In genomic region chr2:152571035-152571766, GRCh38 we compare ENCODE assay signal across 18 cellular contexts.
DNase-seq lines count a peak whose midpoint lies in the region; ATAC-seq and FAIRE-seq lines count a peak whose summit lies in the region.
"Had no signal": no experiment of that assay in that cellular context is flagged by ENCODE, and none has a peak within 500 bp of the region (broad histone marks: within the 10 kb centered on the region; RNA-seq: fewer than 3 reads in every experiment).

No MANE protein-coding gene starts in this region.

- no peaks in the 10 kb centered on the region for H3K27me3 Mint-ChIP-seq in T-helper 2 cell treated with Interferon-gamma antibody and Interleukin-4, amounts not matched to agents 5 μg/mL and 100 μg/mL, for 36 hours (ENCODE audit: low read depth)
- H3K27me3 Mint-ChIP-seq: naive B cell had no signal

- H2BK120ac ChIP-seq in trophoblast cell (ENCODE audit: insufficient read depth, low read length, poor library complexity), result no peak overlapping the region

- H3K9me3 Mint-ChIP-seq in T-helper 2 cell treated with Interferon-gamma antibody and Interleukin-4, amounts not matched to agents 5 μg/mL and 100 μg/mL, for 36 hours, result no peaks in the 10 kb centered on the region
- H3K9me3 Mint-ChIP-seq: naive B cell had no signal

- WGBS in trophoblast cell (ENCODE audit: extremely low coverage, insufficient coverage, insufficient read length), result no CpG with 5 or more reads among the region's 3 CpGs

- H3K4me2 ChIP-seq in trophoblast cell (ENCODE audit: low read length), result no peak overlapping the region

- no peak overlapping the region for H3K18ac ChIP-seq in trophoblast cell (ENCODE audit: low read length)

- no peak overlapping the region for H3K27ac Mint-ChIP-seq in T-helper 2 cell treated with Interferon-gamma antibody and Interleukin-4, amounts not matched to agents 5 μg/mL and 100 μg/mL, for 36 hours
- H3K27ac Mint-ChIP-seq: activated CD8-positive, alpha-beta memory T cell treated with anti-CD3 and anti-CD28 coated beads, Interleukin-2, amount 10 ng/mL, durations not matched to agents 7 days and 5 days; activated naive CD8-positive, alpha-beta T cell; naive B cell had no signal

- H2AK5ac ChIP-seq in trophoblast cell (ENCODE audit: low read length), result no peak overlapping the region

- no peak overlapping the region for H3K4ac ChIP-seq in trophoblast cell (ENCODE audit: low read depth, low read length)

- H3K27me3 ChIP-seq in trophoblast cell (ENCODE audit: insufficient read depth, low read length), result no peaks in the 10 kb centered on the region

- H3K9ac ChIP-seq in trophoblast cell (ENCODE audit: low read length), result peak overlapping the region; percentile 47

- ATAC-seq in esophagus mucosa (peak; percentile 97), GM21390 (IDR thresholded peaks at IDR 0.05; ENCODE audit: unreplicated experiment) (no peak)
- ATAC-seq: activated CD8-positive, alpha-beta memory T cell treated with anti-CD3 and anti-CD28 coated beads, Interleukin-2, amount 10 ng/mL, durations not matched to agents 7 days and 5 days had no signal

- H3K4me3 Mint-ChIP-seq in T-helper 2 cell treated with Interferon-gamma antibody and Interleukin-4, amounts not matched to agents 5 μg/mL and 100 μg/mL, for 36 hours, result no peak overlapping the region
- H3K4me3 Mint-ChIP-seq: activated CD8-positive, alpha-beta memory T cell treated with anti-CD3 and anti-CD28 coated beads, Interleukin-2, amount 10 ng/mL, durations not matched to agents 7 days and 5 days; activated naive CD8-positive, alpha-beta T cell; naive B cell had no signal

- no peaks in the 10 kb centered on the region for H3K9me3 ChIP-seq in trophoblast cell (ENCODE audit: insufficient read depth, low read depth, low read length)

- H4K91ac ChIP-seq in trophoblast cell (ENCODE audit: low read depth, low read length), result no peak overlapping the region

- no peaks in the 10 kb centered on the region for H3K36me3 Mint-ChIP-seq in T-helper 2 cell treated with Interferon-gamma antibody and Interleukin-4, amounts not matched to agents 5 μg/mL and 100 μg/mL, for 36 hours (ENCODE audit: low read depth)
- H3K36me3 Mint-ChIP-seq: activated CD8-positive, alpha-beta memory T cell treated with anti-CD3 and anti-CD28 coated beads, Interleukin-2, amount 10 ng/mL, durations not matched to agents 7 days and 5 days; activated naive CD8-positive, alpha-beta T cell; naive B cell had no signal

- no peak overlapping the region for H3K4me3 ChIP-seq in trophoblast cell (ENCODE audit: low read depth, low read length)
- H3K4me3 ChIP-seq: SK-N-MC had no signal

- H3K36me3 ChIP-seq in trophoblast cell (ENCODE audit: control insufficient read depth in 1 of 2, insufficient read depth in 2 of 2, low read length in 2 of 2), result peaks cover 1 to 5% of the 10 kb centered on the region in 2 experiments
- H3K36me3 ChIP-seq: WERI-Rb-1 had no signal

- H2AFZ ChIP-seq in trophoblast cell (ENCODE audit: insufficient read depth, low read length, poor library complexity), result no peak overlapping the region

- H3K4me1 ChIP-seq in trophoblast cell (ENCODE audit: control insufficient read depth in 1 of 2, insufficient read depth in 2 of 2, low read length in 2 of 2), result no peaks in the 10 kb centered on the region

- H3K27ac ChIP-seq in trophoblast cell (ENCODE audit: low read depth, low read length), result no peak overlapping the region
- H3K27ac ChIP-seq: SK-N-MC, WERI-Rb-1 had no signal

- H3K14ac ChIP-seq in trophoblast cell (ENCODE audit: low read length), result no peak overlapping the region

- H3K79me2 ChIP-seq in trophoblast cell (ENCODE audit: control insufficient read depth, insufficient read depth, low read length, poor library complexity), result no peaks in the 10 kb centered on the region

- no peak overlapping the region for H4K8ac ChIP-seq in trophoblast cell (ENCODE audit: low read depth, low read length)

- peak; percentile 84 for FAIRE-seq in RCC 7860 (lab: Jason Lieb, UNC)
- FAIRE-seq: frontal cortex had no signal

- H2BK12ac ChIP-seq in trophoblast cell (ENCODE audit: low read length), result no peak overlapping the region

- H3K79me1 ChIP-seq in trophoblast cell (ENCODE audit: low read length), result no peaks in the 10 kb centered on the region

- no peak overlapping the region for H4K12ac ChIP-seq in trophoblast cell (ENCODE audit: low read depth, low read length)

- peak; percentile 25 for DNase-seq in AG20443 (ENCODE audit: low spot score)
- peak; percentile 62 for DNase-seq in RCC 7860 (ENCODE audit: low spot score)
- DNase-seq in trophoblast cell, result no peak
- no peak for DNase-seq in T-helper 2 cell treated with Interferon-gamma antibody and Interleukin-4, amounts not matched to agents 5 μg/mL and 100 μg/mL, for 36 hours (ENCODE audit: low spot score)
- DNase-seq in AG08396 (ENCODE audit: low spot score), result no peak
- no peak for DNase-seq in SIG-M5 treated with dmso at 0.1 percent for 504 hours (lab: John Stamatoyannopoulos, UW; ENCODE audit: unreplicated experiment)
- DNase-seq: activated CD8-positive, alpha-beta memory T cell treated with anti-CD3 and anti-CD28 coated beads, Interleukin-2, amount 10 ng/mL, durations not matched to agents 7 days and 5 days; DMS53; KG1; naive B cell; NCI-H1436 treated with DMSO at 0.1 percent for 48 hours; NCI-H82; WERI-Rb-1 had no signal

- no peak overlapping the region for H3K23ac ChIP-seq in trophoblast cell (ENCODE audit: low read length)

- H2BK5ac ChIP-seq in trophoblast cell (ENCODE audit: low read depth, low read length, poor library complexity), result no peak overlapping the region

- peaks cover 12% of the 10 kb centered on the region for H3K4me1 Mint-ChIP-seq in T-helper 2 cell treated with Interferon-gamma antibody and Interleukin-4, amounts not matched to agents 5 μg/mL and 100 μg/mL, for 36 hours (ENCODE audit: low read depth)

Comparison
In these comparisons a context has a peak if more than half of its experiments do, and no peak if none do; other contexts are left out.
1. DNase-seq: peak in AG20443 (single experiment) and RCC 7860 (single experiment); none in trophoblast cell (0 of 2), T-helper 2 cell treated with Interferon-gamma antibody and Interleukin-4, amounts not matched to agents 5 μg/mL and 100 μg/mL, for 36 hours (single experiment), AG08396 (single experiment) and SIG-M5 treated with dmso at 0.1 percent for 504 hours (single experiment).